1 cellular context compared by ENCODE assay signal in genomic region chr17:76417499-76418143, GRCh38.
TF ChIP-seq lines count a peak whose summit lies in the region.

No MANE protein-coding gene starts in this region.

TF ChIP-seq in H1, 55 proteins besides CTCF, POLR2A, EP300 and RAD21:
- no peak for TF ChIP-seq TBP (IDR thresholded peaks at IDR 0.05; ENCODE audit: low read depth, low read length)
- TF ChIP-seq CBX8 (IDR thresholded peaks at IDR 0.05; ENCODE audit: borderline replicate concordance, low read depth, low read length): no peak
- TF ChIP-seq TEAD4 (IDR thresholded peaks at IDR 0.05; ENCODE audit: low read depth, low read length): 0 out of 2 replicates have a peak, but pooled peaks have one; percentile 45
